11 cellular contexts compared by ENCODE assay signal in the genomic region with DNA sequence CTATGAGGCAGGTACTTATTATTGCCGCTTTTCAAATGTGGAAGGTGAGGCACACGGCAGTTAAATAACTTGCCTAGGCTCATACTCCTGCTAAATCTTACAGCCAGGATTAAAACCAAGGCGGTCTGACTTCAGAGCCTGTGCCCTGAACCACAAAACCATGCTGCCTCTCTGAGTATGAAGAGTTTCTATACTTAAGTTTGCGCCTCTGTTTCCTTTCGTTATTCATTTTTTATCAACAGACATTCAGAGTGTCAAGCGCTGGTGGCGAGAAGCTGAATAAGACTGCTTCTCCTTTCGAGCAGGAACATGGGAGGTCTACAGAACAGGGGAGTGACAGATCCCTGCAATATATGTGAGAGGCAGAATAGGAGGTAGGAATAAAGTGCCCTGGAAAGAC.
DNase-seq lines count a peak whose midpoint lies in the region; ATAC-seq, FAIRE-seq and TF ChIP-seq lines count a peak whose summit lies in the region.
"Had no signal": no experiment of that assay in that cellular context is flagged by ENCODE, and none has a peak within 500 bp of the region (broad histone marks: within the 10 kb centered on the region; RNA-seq: fewer than 3 reads in every experiment).

No MANE protein-coding gene starts in this region.

- peaks cover 25 to 30% of the 10 kb centered on the region in 2 donors for H3K4me1 Mint-ChIP-seq in effector memory CD8-positive, alpha-beta T cell (ENCODE audit: low read depth in 2 of 2)
- H3K4me1 Mint-ChIP-seq: brain had no signal

- peak overlapping the region; percentile 55 for H3K9ac ChIP-seq in Loucy (ENCODE audit: low read depth, low read length, poor library complexity, severe bottlenecking)

- H3K9me3 ChIP-seq in Loucy (ENCODE audit: insufficient read depth, low read depth, low read length) = no peaks in the 10 kb centered on the region

- ATAC-seq in GM19468 (IDR thresholded peaks at IDR 0.05; ENCODE audit: extremely low read depth, unreplicated experiment) (peak; percentile 13), GM21526 (IDR thresholded peaks at IDR 0.05; ENCODE audit: low FRiP score, unreplicated experiment) (no peak)
- peak; percentile 31 for ATAC-seq in effector memory CD8-positive, alpha-beta T cell (replicated peaks)

- no peak overlapping the region for H3K4me3 ChIP-seq in GM12864 (ENCODE audit: low read depth, low read length)
- H3K4me3 ChIP-seq in Loucy (ENCODE audit: low read length, poor library complexity, severe bottlenecking) = peak overlapping the region; percentile 65

- peaks cover 79% of the 10 kb centered on the region for H3K4me1 ChIP-seq in Loucy (ENCODE audit: insufficient read depth, low read length, poor library complexity, severe bottlenecking)

- H3K27me3 ChIP-seq in Loucy (ENCODE audit: insufficient read depth, low read length, poor library complexity, severe bottlenecking) = no peaks in the 10 kb centered on the region

- peak overlapping the region; percentile 38 for H2AFZ ChIP-seq in Loucy (ENCODE audit: low read length)

- H3K4me3 Mint-ChIP-seq in effector memory CD8-positive, alpha-beta T cell = peak overlapping the region; percentile 32 to 66
- H3K4me3 Mint-ChIP-seq: brain had no signal

- 0 out of 2 replicates have a peak, but pooled peaks cover 4% of the 10 kb centered on the region for H3F3A ChIP-seq in Loucy (ENCODE audit: low read depth)

- peak overlapping the region; percentile 91 to 93 for H3K27ac Mint-ChIP-seq in effector memory CD8-positive, alpha-beta T cell
- H3K27ac Mint-ChIP-seq: brain had no signal

- no peaks in the 10 kb centered on the region for H3K36me3 Mint-ChIP-seq in effector memory CD8-positive, alpha-beta T cell (ENCODE audit: insufficient read depth)
- H3K36me3 Mint-ChIP-seq: brain had no signal

- no peaks in the 10 kb centered on the region for H3K9me3 Mint-ChIP-seq in effector memory CD8-positive, alpha-beta T cell

- H3K4me2 ChIP-seq in Loucy (ENCODE audit: low read depth, low read length, poor library complexity, severe bottlenecking) = peak overlapping the region; percentile 68

- H3K27me3 Mint-ChIP-seq in effector memory CD8-positive, alpha-beta T cell = no peaks in the 10 kb centered on the region

- no peaks in the 10 kb centered on the region for H3K9me2 ChIP-seq in Loucy (replicated peaks; ENCODE audit: low read depth, low read length)

- H3K79me2 ChIP-seq in Loucy (ENCODE audit: insufficient read depth, low read length) = no peaks in the 10 kb centered on the region

- DNase-seq in GM12864 (ENCODE audit: low read depth) = peak; percentile 22
- peak; percentile 20 to 43 (median 22) for DNase-seq in effector memory CD8-positive, alpha-beta T cell
- DNase-seq in SIG-M5 treated with dmso at 0.1 percent for 504 hours (lab: John Stamatoyannopoulos, UW; ENCODE audit: unreplicated experiment) = no peak
- no peak for DNase-seq in T1000 (lab: John Stamatoyannopoulos, UW)
- no peak for DNase-seq in RCC 7860 (ENCODE audit: low spot score)
- DNase-seq: NCI-H446 treated with DMSO at 0.1 percent for 48 hours, T-helper 9 cell had no signal

- no peaks in the 10 kb centered on the region for H4K20me1 ChIP-seq in Loucy (ENCODE audit: insufficient read depth, low read length, poor library complexity, severe bottlenecking)

- FAIRE-seq in RCC 7860 (lab: Jason Lieb, UNC) = no peak

- no peaks in the 10 kb centered on the region for H3K36me3 ChIP-seq in Loucy (ENCODE audit: insufficient read depth, low read length)

- TF ChIP-seq CTCF in GM12864 (IDR thresholded peaks at IDR 0.05; ENCODE audit: low read depth, low read length, missing control alignments) (no peak), Loucy (conservative IDR thresholded peaks at IDR 0.05; ENCODE audit: low read length) (no peak)

Comparison
In these comparisons a context has a peak if more than half of its experiments do, and no peak if none do; other contexts are left out.
1. DNase-seq: peak in GM12864 (single experiment) and effector memory CD8-positive, alpha-beta T cell (3 of 3); none in SIG-M5 treated with dmso at 0.1 percent for 504 hours (single experiment), T1000 (single experiment) and RCC 7860 (single experiment).